ENCODE assay signal across 8 cellular contexts in the genomic region with DNA sequence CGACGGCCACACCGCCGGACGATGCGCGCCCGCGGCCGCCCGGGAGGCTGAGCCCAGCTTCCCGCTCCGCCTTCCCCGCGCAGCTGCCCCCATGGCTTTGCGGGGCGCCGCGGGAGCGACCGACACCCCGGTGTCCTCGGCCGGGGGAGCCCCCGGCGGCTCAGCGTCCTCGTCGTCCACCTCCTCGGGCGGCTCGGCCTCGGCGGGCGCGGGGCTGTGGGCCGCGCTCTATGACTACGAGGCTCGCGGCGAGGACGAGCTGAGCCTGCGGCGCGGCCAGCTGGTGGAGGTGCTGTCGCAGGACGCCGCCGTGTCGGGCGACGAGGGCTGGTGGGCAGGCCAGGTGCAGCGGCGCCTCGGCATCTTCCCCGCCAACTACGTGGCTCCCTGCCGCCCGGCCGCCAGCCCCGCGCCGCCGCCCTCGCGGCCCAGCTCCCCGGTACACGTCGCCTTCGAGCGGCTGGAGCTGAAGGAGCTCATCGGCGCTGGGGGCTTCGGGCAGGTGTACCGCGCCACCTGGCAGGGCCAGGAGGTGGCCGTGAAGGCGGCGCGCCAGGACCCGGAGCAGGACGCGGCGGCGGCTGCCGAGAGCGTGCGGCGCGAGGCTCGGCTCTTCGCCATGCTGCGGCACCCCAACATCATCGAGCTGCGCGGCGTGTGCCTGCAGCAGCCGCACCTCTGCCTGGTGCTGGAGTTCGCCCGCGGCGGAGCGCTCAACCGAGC. TPM values are rescaled to one million over a fixed set of nuclear protein-coding genes. Genes with fewer than 3 reads are reported as not detected.
A peak's percentile ranks its signal among the peaks of the same experiment; 100 is the strongest.
DNase-seq lines count a peak whose midpoint lies in the region; ATAC-seq, FAIRE-seq and TF ChIP-seq lines count a peak whose summit lies in the region.

No MANE protein-coding gene starts in this region.

- H3K36me3 ChIP-seq in pancreas: no peaks in the 10 kb centered on the region

- peak; percentile 38 for DNase-seq in GM10266 (ENCODE audit: extremely low spot score)
- DNase-seq in KBM-7: peak; percentile 29
- DNase-seq in activated CD8-positive, alpha-beta memory T cell treated with anti-CD3 and anti-CD28 coated beads, Interleukin-2, amount 50 U/mL, for 4 hours: peak; percentile 25
- DNase-seq in fibroblast of villous mesenchyme (ENCODE audit: low read depth): no peak
- peak; percentile 40 to 86 (median 70) for DNase-seq in pancreas
- no peak for DNase-seq in pons (ENCODE audit: low spot score)
- no peak for DNase-seq in NCI-H1694 treated with DMSO at 0.1 percent for 48 hours (lab: John Stamatoyannopoulos, UW)

- intact Hi-C loops in pancreas (cut with DNase I): no loop called here

- WGBS in pancreas, 2 donors: 0% methylated on average over 59 to 105 of the region's 105 CpGs

- H3K4me3 ChIP-seq in fibroblast of villous mesenchyme (ENCODE audit: low read depth, low read length) (peak overlapping the region; percentile 56), pancreas (peak overlapping the region; percentile 38 to 93 (median 65))

- ATAC-seq in GM21723 (IDR thresholded peaks at IDR 0.05; ENCODE audit: unreplicated experiment) (peak; percentile 36), pancreas (peak; percentile 7 to 48 (median 30))

- in situ Hi-C loops in KBM-7 (cut with MboI; ENCODE audit: low pct_unique_long_range_greater_than_20kb, low sequenced_read_pairs): no loop called here

- FAIRE-seq in pancreas (lab: Jason Lieb, UNC): no peak

- no peaks in the 10 kb centered on the region for H3K27me3 ChIP-seq in pancreas

- H3K27ac ChIP-seq in pancreas: peak overlapping the region; percentile 89 to 95 (median 94)

- no peaks in the 10 kb centered on the region for H3K9me3 ChIP-seq in pancreas

- no peak for TF ChIP-seq CTCF in GM10266 (IDR thresholded peaks at IDR 0.05; ENCODE audit: control insufficient read depth, insufficient read depth, low read depth, missing control alignments)
- no peak for TF ChIP-seq CTCF in fibroblast of villous mesenchyme (IDR thresholded peaks at IDR 0.05; ENCODE audit: insufficient read depth, low read depth, low read length)
- no peak for TF ChIP-seq CTCF in pancreas (IDR thresholded peaks at IDR 0.05)

- peaks cover 0 to 38% (median 6%) of the 10 kb centered on the region in 3 donors for H3K4me1 ChIP-seq in pancreas

RNA-seq across cellular contexts. Expression of gene MAP3K21, which starts 0.6 kb away (rescaled TPM):
- total RNA-seq in fibroblast of villous mesenchyme: 0.32 and 1.3 TPM in 2 replicates
- 10 to 100 TPM; 12.6 to 18.8 (median 15.3) TPM for total RNA-seq in pancreas
- 10 to 100 TPM in 1 of 2 donors, 1 to 10 TPM in 1; 9.7 to 22.0 TPM for polyA plus RNA-seq in pancreas

RNA-seq across cellular contexts. Expression of gene PCNX2, which starts 32.6 kb away (rescaled TPM):
- 21.9 and 38.4 TPM in 2 replicates for total RNA-seq in fibroblast of villous mesenchyme
- total RNA-seq in pancreas: 10 to 100 TPM in 2 of 6 donors, 1 to 10 TPM in 4; 7.6 to 13.4 (median 8.7) TPM
- polyA plus RNA-seq in pancreas: 10 to 100 TPM in 1 of 2 donors, 1 to 10 TPM in 1; 5.5 to 25.9 TPM

Comparison
In these comparisons a context has a peak if more than half of its experiments do, and no peak if none do; other contexts are left out.
1. DNase-seq: peak in GM10266 (single experiment), KBM-7 (single experiment), activated CD8-positive, alpha-beta memory T cell treated with anti-CD3 and anti-CD28 coated beads, Interleukin-2, amount 50 U/mL, for 4 hours (single experiment) and pancreas (6 of 6); none in fibroblast of villous mesenchyme (single experiment), pons (single experiment) and NCI-H1694 treated with DMSO at 0.1 percent for 48 hours (single experiment).